Comparison of ENCODE assay signal across 8 cellular contexts in the genomic region with DNA sequence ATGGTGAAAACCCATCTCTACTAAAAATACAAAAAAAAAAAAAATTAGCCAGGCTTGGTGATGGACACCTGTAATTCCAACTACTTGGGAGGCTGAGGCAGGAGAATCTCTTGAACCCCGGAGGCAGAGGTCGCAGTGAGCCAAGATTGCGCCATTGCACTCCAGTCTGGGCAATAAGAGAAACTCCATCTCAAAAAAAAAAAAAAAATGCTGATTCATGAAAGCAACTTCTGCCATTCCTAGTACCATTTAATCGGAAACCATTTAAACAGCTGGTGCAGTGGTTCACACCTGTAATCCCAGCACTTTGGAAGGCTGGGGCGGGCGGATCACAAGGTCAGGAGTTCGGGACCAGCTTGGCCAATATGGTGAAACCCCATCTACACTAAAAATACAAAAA. TPM values are rescaled to one million over a fixed set of nuclear protein-coding genes. Genes with fewer than 3 reads are reported as not detected.
A peak's percentile ranks its signal among the peaks of the same experiment; 100 is the strongest.
DNase-seq lines count a peak whose midpoint lies in the region; ATAC-seq and TF ChIP-seq lines count a peak whose summit lies in the region.
"Not testable (repeated sequence)": the region's sequence is repeated elsewhere in the genome, so short reads cannot be mapped to it uniquely, and the experiment has no call there.

No MANE protein-coding gene starts in this region.

- not testable (repeated sequence) for H3K9me2 ChIP-seq in GM23338 (ENCODE audit: insufficient read depth)

- not testable (repeated sequence) for H3K4me3 Mint-ChIP-seq in GM23338; activated CD4-positive, alpha-beta memory T cell treated with anti-CD3 and anti-CD28 coated beads, Interleukin-2, amount 10 ng/mL, durations not matched to agents 7 days and 5 days
- peak overlapping the region; percentile 33 for H3K4me3 Mint-ChIP-seq in activated naive CD8-positive, alpha-beta T cell treated with anti-CD3 and anti-CD28 coated beads, Interleukin-2, amount 10 ng/mL, durations not matched to agents 7 days and 5 days
- H3K4me3 Mint-ChIP-seq in effector memory CD8-positive, alpha-beta T cell, result peak overlapping the region; percentile 45 to 58
- peak overlapping the region; percentile 16 for H3K4me3 Mint-ChIP-seq in natural killer cell treated with Interleukin-12 subunit alpha and Interleukin-12 subunit beta and Interleukin-15 and Interleukin-18, amount 100 ng/mL, for 72 hours

- H3K36me3 Mint-ChIP-seq in GM23338 (ENCODE audit: low read depth), result peaks cover 80% of the 10 kb centered on the region
- peaks cover 75% of the 10 kb centered on the region for H3K36me3 Mint-ChIP-seq in activated CD4-positive, alpha-beta memory T cell treated with anti-CD3 and anti-CD28 coated beads, Interleukin-2, amount 10 ng/mL, durations not matched to agents 7 days and 5 days (ENCODE audit: low read depth)
- peaks cover 32% of the 10 kb centered on the region for H3K36me3 Mint-ChIP-seq in activated naive CD8-positive, alpha-beta T cell treated with anti-CD3 and anti-CD28 coated beads, Interleukin-2, amount 10 ng/mL, durations not matched to agents 7 days and 5 days
- H3K36me3 Mint-ChIP-seq in effector memory CD8-positive, alpha-beta T cell (ENCODE audit: insufficient read depth), result peaks cover 86% of the 10 kb centered on the region
- H3K36me3 Mint-ChIP-seq in natural killer cell treated with Interleukin-12 subunit alpha and Interleukin-12 subunit beta and Interleukin-15 and Interleukin-18, amount 100 ng/mL, for 72 hours, result peaks cover 26% of the 10 kb centered on the region

- H3K27me3 Mint-ChIP-seq in GM23338 (ENCODE audit: insufficient read depth, low read depth, poor library complexity); activated CD4-positive, alpha-beta memory T cell treated with anti-CD3 and anti-CD28 coated beads, Interleukin-2, amount 10 ng/mL, durations not matched to agents 7 days and 5 days; activated naive CD8-positive, alpha-beta T cell treated with anti-CD3 and anti-CD28 coated beads, Interleukin-2, amount 10 ng/mL, durations not matched to agents 7 days and 5 days; effector memory CD8-positive, alpha-beta T cell; natural killer cell treated with Interleukin-12 subunit alpha and Interleukin-12 subunit beta and Interleukin-15 and Interleukin-18, amount 100 ng/mL, for 72 hours: not testable (repeated sequence)

- not testable (repeated sequence) for H3K4me3 ChIP-seq in ACC112 (ENCODE audit: low read depth, low read length); GM23338; gastrocnemius medialis

- CTCF ChIA-PET in RWPE1 (lab: Yijun Ruan, JAX), result interaction anchor here (0.6 to 0.7 kb wide), 2 partner anchors 61 to 136 kb away, joined by 3 to 5 read pairs; no protein-coding TSS in a partner anchor
- CTCF ChIA-PET in activated CD4-positive, alpha-beta memory T cell treated with anti-CD3 and anti-CD28 coated beads, Interleukin-2, amount 10 ng/mL, durations not matched to agents 7 days and 5 days (lab: Charles Lee), result interaction anchor here (0.7 to 1.0 kb wide), 2 partner anchors 29 to 71 kb away, joined by 3 read pairs; no protein-coding TSS in a partner anchor

- not testable (repeated sequence) for H3K4me2 ChIP-seq in GM23338

- not testable (repeated sequence) for TF ChIP-seq POLR2A in gastrocnemius medialis (IDR thresholded peaks at IDR 0.05)

- intact Hi-C loops in gastrocnemius medialis (cut with DNase I; ENCODE audit: low total_unique reads), result not testable (repeated sequence)

- H3K4me1 ChIP-seq in ACC112 (ENCODE audit: control insufficient read depth, insufficient read depth, low read length, unreplicated experiment) (peaks cover 42% of the 10 kb centered on the region), GM23338 (ENCODE audit: insufficient read depth) (peaks cover 26% of the 10 kb centered on the region), gastrocnemius medialis (peaks cover 34 to 64% of the 10 kb centered on the region in 2 donors)

- H3K4me1 Mint-ChIP-seq in GM23338, result peaks cover 25% of the 10 kb centered on the region
- H3K4me1 Mint-ChIP-seq in activated CD4-positive, alpha-beta memory T cell treated with anti-CD3 and anti-CD28 coated beads, Interleukin-2, amount 10 ng/mL, durations not matched to agents 7 days and 5 days, result peaks cover 61% of the 10 kb centered on the region
- peaks cover 40% of the 10 kb centered on the region for H3K4me1 Mint-ChIP-seq in activated naive CD8-positive, alpha-beta T cell treated with anti-CD3 and anti-CD28 coated beads, Interleukin-2, amount 10 ng/mL, durations not matched to agents 7 days and 5 days
- H3K4me1 Mint-ChIP-seq in effector memory CD8-positive, alpha-beta T cell (ENCODE audit: low read depth in 2 of 2), result peaks cover 36 to 68% of the 10 kb centered on the region in 2 donors
- peaks cover 48 to 49% of the 10 kb centered on the region in 2 donors for H3K4me1 Mint-ChIP-seq in natural killer cell treated with Interleukin-12 subunit alpha and Interleukin-12 subunit beta and Interleukin-15 and Interleukin-18, amount 100 ng/mL, for 72 hours (ENCODE audit: low read depth in 2 of 2)

- H3K9me3 ChIP-seq in gastrocnemius medialis, result not testable (repeated sequence)

- H3F3A ChIP-seq in GM23338 (replicated peaks; ENCODE audit: low read depth), result not testable (repeated sequence)

- ATAC-seq in GM23338; activated naive CD8-positive, alpha-beta T cell treated with anti-CD3 and anti-CD28 coated beads, Interleukin-2, amount 10 ng/mL, durations not matched to agents 7 days and 5 days (ENCODE audit: low read depth); effector memory CD8-positive, alpha-beta T cell (replicated peaks); natural killer cell treated with Interleukin-12 subunit alpha and Interleukin-12 subunit beta and Interleukin-15 and Interleukin-18, amount 100 ng/mL, for 72 hours; gastrocnemius medialis: not testable (repeated sequence)

- TF ChIP-seq CTCF in GM23338 (conservative IDR thresholded peaks at IDR 0.05; ENCODE audit: low read depth in 2 of 2); RWPE1 (conservative IDR thresholded peaks at IDR 0.05; ENCODE audit: low read depth); gastrocnemius medialis (IDR thresholded peaks at IDR 0.05 in 4 of 5, conservative IDR thresholded peaks at IDR 0.05 in 1 of 5): not testable (repeated sequence)

- 0 out of 2 replicates have a peak overlapping the region, but pooled peaks have one; percentile 82 for H3K27ac ChIP-seq in ACC112 (ENCODE audit: low read depth, low read length)
- H3K27ac ChIP-seq in GM23338 (ENCODE audit: low read depth), result 0 out of 2 replicates have a peak overlapping the region, but pooled peaks have one; percentile 55
- peak overlapping the region; percentile 37 for H3K27ac ChIP-seq in RWPE1
- peak overlapping the region; percentile 95 to 100 (median 99) for H3K27ac ChIP-seq in gastrocnemius medialis

- H3K9me3 Mint-ChIP-seq in GM23338; activated CD4-positive, alpha-beta memory T cell treated with anti-CD3 and anti-CD28 coated beads, Interleukin-2, amount 10 ng/mL, durations not matched to agents 7 days and 5 days; activated naive CD8-positive, alpha-beta T cell treated with anti-CD3 and anti-CD28 coated beads, Interleukin-2, amount 10 ng/mL, durations not matched to agents 7 days and 5 days; effector memory CD8-positive, alpha-beta T cell; natural killer cell treated with Interleukin-12 subunit alpha and Interleukin-12 subunit beta and Interleukin-15 and Interleukin-18, amount 100 ng/mL, for 72 hours: not testable (repeated sequence)

- peaks cover 71% of the 10 kb centered on the region for H3K79me2 ChIP-seq in ACC112 (ENCODE audit: control insufficient read depth, insufficient read depth, low read length, unreplicated experiment)
- peaks cover 79% of the 10 kb centered on the region for H3K79me2 ChIP-seq in GM23338 (replicated peaks; ENCODE audit: insufficient read depth)

- POLR2A ChIA-PET in RWPE1 (lab: Yijun Ruan, JAX; ENCODE audit: low non-redundant PET); activated naive CD8-positive, alpha-beta T cell treated with anti-CD3 and anti-CD28 coated beads, Interleukin-2, amount 10 ng/mL, durations not matched to agents 7 days and 5 days (lab: Charles Lee): not testable (repeated sequence)
- POLR2A ChIA-PET in activated CD4-positive, alpha-beta memory T cell treated with anti-CD3 and anti-CD28 coated beads, Interleukin-2, amount 10 ng/mL, durations not matched to agents 7 days and 5 days (lab: Charles Lee), result interaction anchor here (0.6 to 1.1 kb wide), 3 partner anchors 16 to 94 kb away, joined by 3 to 4 read pairs (median 3); no protein-coding TSS in a partner anchor

- H2AFZ ChIP-seq in ACC112 (ENCODE audit: low read length, unreplicated experiment); GM23338: not testable (repeated sequence)

- not testable (repeated sequence) for H3K27me3 ChIP-seq in ACC112 (ENCODE audit: insufficient read depth, low read length); GM23338 (ENCODE audit: insufficient read depth); gastrocnemius medialis

- not testable (repeated sequence) for DNase-seq in GM23338 (ENCODE audit: low spot score); RWPE1 (ENCODE audit: low spot score); activated CD4-positive, alpha-beta memory T cell treated with anti-CD3 and anti-CD28 coated beads, Interleukin-2, amount 10 ng/mL, durations not matched to agents 7 days and 5 days; activated naive CD8-positive, alpha-beta T cell treated with anti-CD3 and anti-CD28 coated beads, Interleukin-2, amount 10 ng/mL, durations not matched to agents 7 days and 5 days; effector memory CD8-positive, alpha-beta T cell; natural killer cell treated with Interleukin-12 subunit alpha and Interleukin-12 subunit beta and Interleukin-15 and Interleukin-18, amount 100 ng/mL, for 72 hours (ENCODE audit: low spot score); gastrocnemius medialis

- in situ Hi-C loops in gastrocnemius medialis (cut with MboI; ENCODE audit: low sequenced_read_pairs in 4 of 4), result not testable (repeated sequence)

- not testable (repeated sequence) for H3K27ac Mint-ChIP-seq in GM23338
- H3K27ac Mint-ChIP-seq in activated CD4-positive, alpha-beta memory T cell treated with anti-CD3 and anti-CD28 coated beads, Interleukin-2, amount 10 ng/mL, durations not matched to agents 7 days and 5 days, result peak overlapping the region; percentile 10
- H3K27ac Mint-ChIP-seq in activated naive CD8-positive, alpha-beta T cell treated with anti-CD3 and anti-CD28 coated beads, Interleukin-2, amount 10 ng/mL, durations not matched to agents 7 days and 5 days, result peak overlapping the region; percentile 15
- peak overlapping the region; percentile 19 to 83 for H3K27ac Mint-ChIP-seq in effector memory CD8-positive, alpha-beta T cell
- H3K27ac Mint-ChIP-seq in natural killer cell treated with Interleukin-12 subunit alpha and Interleukin-12 subunit beta and Interleukin-15 and Interleukin-18, amount 100 ng/mL, for 72 hours, result peak overlapping the region; percentile 62 to 76

- H4K20me1 ChIP-seq in GM23338 (replicated peaks; ENCODE audit: insufficient read depth), result peaks cover 32% of the 10 kb centered on the region

- peaks cover 25% of the 10 kb centered on the region for H3K36me3 ChIP-seq in ACC112 (ENCODE audit: insufficient read depth, low read length)
- H3K36me3 ChIP-seq in GM23338 (ENCODE audit: insufficient read depth), result peaks cover 33% of the 10 kb centered on the region
- peaks cover 0 to 36% of the 10 kb centered on the region in 2 donors for H3K36me3 ChIP-seq in gastrocnemius medialis

RNA-seq across cellular contexts. Expression of gene WDR26, which starts 5.9 kb away (rescaled TPM):
- total RNA-seq in GM23338 (2014; rRNA removed; shearing (Covaris generic)), result 71.0 and 74.6 TPM in 2 replicates
- polyA plus RNA-seq in GM23338 (2016; fragmentation: Nextera tagmentation; extraction: Ambion mirVana), result 13.9 and 16.9 TPM in 2 replicates
- 100 to 1,000 TPM; 114 to 118 TPM for total RNA-seq in activated CD4-positive, alpha-beta memory T cell treated with anti-CD3 and anti-CD28 coated beads, Interleukin-2, amount 10 ng/mL, durations not matched to agents 7 days and 5 days
- total RNA-seq in activated naive CD8-positive, alpha-beta T cell treated with anti-CD3 and anti-CD28 coated beads, Interleukin-2, amount 10 ng/mL, durations not matched to agents 7 days and 5 days, result 10 to 100 TPM; 90.2 to 92.0 TPM
- 100 to 1,000 TPM in 1 of 2 donors, 10 to 100 TPM in 1; 87.7 to 103 TPM for total RNA-seq in natural killer cell treated with Interleukin-12 subunit alpha and Interleukin-12 subunit beta and Interleukin-15 and Interleukin-18, amount 100 ng/mL, for 72 hours
- total RNA-seq in gastrocnemius medialis, result 10 to 100 TPM; 62.1 to 86.5 (median 74.0) TPM

Comparison
In these comparisons a context has a peak if more than half of its experiments do, and no peak if none do; other contexts are left out.
1. H3K27ac ChIP-seq: peak in every context shown above with its lines; median percentile 99 in gastrocnemius medialis; 82 in ACC112; 55 in GM23338; 37 in RWPE1.